Comparison of ENCODE assay signal across 17 cellular contexts in the genomic region with DNA sequence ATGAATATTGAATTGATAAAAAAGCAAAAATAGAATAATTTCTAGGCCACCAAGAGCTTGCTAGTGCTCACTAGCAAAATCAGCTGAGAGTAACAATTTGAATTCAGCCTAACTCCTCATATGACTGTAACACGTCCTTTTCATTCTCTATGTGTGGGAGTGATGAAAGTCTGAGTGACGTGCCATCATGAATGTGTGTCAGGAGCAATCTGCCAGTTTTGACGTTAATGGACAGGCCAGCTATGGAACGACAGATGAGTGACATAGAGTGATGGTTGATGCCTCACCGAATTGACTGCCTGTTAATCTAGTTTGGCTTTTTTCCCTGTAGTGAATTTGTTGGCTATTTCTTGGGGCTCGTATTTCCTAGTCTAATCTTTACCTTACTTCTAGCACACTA.
DNase-seq lines count a peak whose midpoint lies in the region; ATAC-seq and TF ChIP-seq lines count a peak whose summit lies in the region.
"Had no signal": no experiment of that assay in that cellular context is flagged by ENCODE, and none has a peak within 500 bp of the region (broad histone marks: within the 10 kb centered on the region; RNA-seq: fewer than 3 reads in every experiment).

No MANE protein-coding gene starts in this region.

- no peaks in the 10 kb centered on the region for H3K27me3 ChIP-seq in left lung

- no peaks in the 10 kb centered on the region for H3K9me3 ChIP-seq in left lung

- intact Hi-C loops in left lung (cut with DNase I): no loop called here

- H3K27me3 Mint-ChIP-seq in activated T-helper 17 cell treated with anti-CD3 and anti-CD28 coated beads, Interleukin-2, amount 50 U/mL, for 72 hours: no peaks in the 10 kb centered on the region
- no peaks in the 10 kb centered on the region for H3K27me3 Mint-ChIP-seq in glutamatergic neuron (ENCODE audit: unreplicated experiment)
- H3K27me3 Mint-ChIP-seq: CD4-positive, alpha-beta memory T cell had no signal

- H3K27ac Mint-ChIP-seq in activated T-helper 17 cell treated with anti-CD3 and anti-CD28 coated beads, Interleukin-2, amount 50 U/mL, for 72 hours: no peak overlapping the region
- peak overlapping the region; percentile 92 for H3K27ac Mint-ChIP-seq in glutamatergic neuron (ENCODE audit: unreplicated experiment)
- H3K27ac Mint-ChIP-seq in stimulated activated effector memory CD8-positive, alpha-beta T cell treated with anti-CD3 and anti-CD28 coated beads, Interleukin-12 subunit alpha, Interleukin-12 subunit beta, amount 100 ng/mL, for 72 hours: no peak overlapping the region
- H3K27ac Mint-ChIP-seq: CD4-positive, alpha-beta memory T cell; GM23338; H9; HFFc6 had no signal

- no peaks in the 10 kb centered on the region for H3K4me1 Mint-ChIP-seq in activated T-helper 17 cell treated with anti-CD3 and anti-CD28 coated beads, Interleukin-2, amount 50 U/mL, for 72 hours
- peaks cover 10% of the 10 kb centered on the region for H3K4me1 Mint-ChIP-seq in glutamatergic neuron (ENCODE audit: low read depth, unreplicated experiment)
- H3K4me1 Mint-ChIP-seq in stimulated activated effector memory CD8-positive, alpha-beta T cell treated with anti-CD3 and anti-CD28 coated beads, Interleukin-12 subunit alpha, Interleukin-12 subunit beta, amount 100 ng/mL, for 72 hours: no peaks in the 10 kb centered on the region
- H3K4me1 Mint-ChIP-seq: CD4-positive, alpha-beta memory T cell; GM23338; H9 had no signal

- no peak overlapping the region for H3K27ac ChIP-seq in left lung

- DNase-seq in glutamatergic neuron: peak; percentile 34
- DNase-seq in stimulated activated effector memory CD8-positive, alpha-beta T cell treated with anti-CD3 and anti-CD28 coated beads, Interleukin-12 subunit alpha, Interleukin-12 subunit beta, amount 100 ng/mL, for 72 hours (ENCODE audit: low spot score in 2 of 2): no peak
- DNase-seq in left lung: no peak
- DNase-seq in MV-4-11 (lab: John Stamatoyannopoulos, UW): no peak
- DNase-seq: C1 segment of cervical spinal cord; Calu3; CD4-positive, alpha-beta memory T cell; COR-L47; DMS53; DMS79 treated with DMSO at 0.1 percent for 48 hours; GF-D8; H9; HFFc6 had no signal

- no peaks in the 10 kb centered on the region for H3K9me3 Mint-ChIP-seq in activated T-helper 17 cell treated with anti-CD3 and anti-CD28 coated beads, Interleukin-2, amount 50 U/mL, for 72 hours
- H3K9me3 Mint-ChIP-seq in glutamatergic neuron (ENCODE audit: unreplicated experiment): no peaks in the 10 kb centered on the region
- H3K9me3 Mint-ChIP-seq in stimulated activated effector memory CD8-positive, alpha-beta T cell treated with anti-CD3 and anti-CD28 coated beads, Interleukin-12 subunit alpha, Interleukin-12 subunit beta, amount 100 ng/mL, for 72 hours: peaks cover 4% of the 10 kb centered on the region
- H3K9me3 Mint-ChIP-seq: GM23338, H9, HFFc6 had no signal

- no peaks in the 10 kb centered on the region for H3K36me3 Mint-ChIP-seq in activated T-helper 17 cell treated with anti-CD3 and anti-CD28 coated beads, Interleukin-2, amount 50 U/mL, for 72 hours (ENCODE audit: low read depth)
- H3K36me3 Mint-ChIP-seq in glutamatergic neuron (ENCODE audit: unreplicated experiment): no peaks in the 10 kb centered on the region
- H3K36me3 Mint-ChIP-seq in stimulated activated effector memory CD8-positive, alpha-beta T cell treated with anti-CD3 and anti-CD28 coated beads, Interleukin-12 subunit alpha, Interleukin-12 subunit beta, amount 100 ng/mL, for 72 hours: no peaks in the 10 kb centered on the region
- H3K36me3 Mint-ChIP-seq: CD4-positive, alpha-beta memory T cell had no signal

- peak; percentile 80 for ATAC-seq in activated T-helper 17 cell treated with anti-CD3 and anti-CD28 coated beads, Interleukin-2, amount 50 U/mL, for 72 hours (replicated peaks)
- peak; percentile 47 for ATAC-seq in stimulated activated effector memory CD8-positive, alpha-beta T cell treated with anti-CD3 and anti-CD28 coated beads, Interleukin-12 subunit alpha, Interleukin-12 subunit beta, amount 100 ng/mL, for 72 hours
- ATAC-seq in left lung: no peak
- ATAC-seq in HG03432 (IDR thresholded peaks at IDR 0.05; ENCODE audit: unreplicated experiment): no peak
- ATAC-seq: GM23338, HCT116 had no signal

- H3K4me3 Mint-ChIP-seq in activated T-helper 17 cell treated with anti-CD3 and anti-CD28 coated beads, Interleukin-2, amount 50 U/mL, for 72 hours: no peak overlapping the region
- peak overlapping the region; percentile 57 for H3K4me3 Mint-ChIP-seq in glutamatergic neuron (ENCODE audit: unreplicated experiment)
- no peak overlapping the region for H3K4me3 Mint-ChIP-seq in stimulated activated effector memory CD8-positive, alpha-beta T cell treated with anti-CD3 and anti-CD28 coated beads, Interleukin-12 subunit alpha, Interleukin-12 subunit beta, amount 100 ng/mL, for 72 hours
- H3K4me3 Mint-ChIP-seq: CD4-positive, alpha-beta memory T cell; GM23338; H9; HFFc6 had no signal

- no peak overlapping the region for H3K4me3 ChIP-seq in left lung
- H3K4me3 ChIP-seq: GM23338 had no signal

- H3K36me3 ChIP-seq in left lung: no peaks in the 10 kb centered on the region

- TF ChIP-seq CTCF in glutamatergic neuron (IDR thresholded peaks at IDR 0.05; ENCODE audit: partially characterized antibody, unreplicated experiment) (no peak), left lung (IDR thresholded peaks at IDR 0.05) (no peak)

- H3K4me1 ChIP-seq in left lung: no peaks in the 10 kb centered on the region

Comparison
In these comparisons a context has a peak if more than half of its experiments do, and no peak if none do; other contexts are left out.
1. ATAC-seq: peak in activated T-helper 17 cell treated with anti-CD3 and anti-CD28 coated beads, Interleukin-2, amount 50 U/mL, for 72 hours (single experiment) and stimulated activated effector memory CD8-positive, alpha-beta T cell treated with anti-CD3 and anti-CD28 coated beads, Interleukin-12 subunit alpha, Interleukin-12 subunit beta, amount 100 ng/mL, for 72 hours (single experiment); none in left lung (single experiment) and HG03432 (single experiment).